Comparison of ENCODE assay signal across 9 cellular contexts in genomic region chr2:196182439-196183171, GRCh38. TPM values are rescaled to one million over a fixed set of nuclear protein-coding genes. Genes with fewer than 3 reads are reported as not detected.
A peak's percentile ranks its signal among the peaks of the same experiment; 100 is the strongest.
DNase-seq lines count a peak whose midpoint lies in the region; ATAC-seq and TF ChIP-seq lines count a peak whose summit lies in the region.
"Had no signal": no experiment of that assay in that cellular context is flagged by ENCODE, and none has a peak within 500 bp of the region (broad histone marks: within the 10 kb centered on the region; RNA-seq: fewer than 3 reads in every experiment).

No MANE protein-coding gene starts in this region.

- no peaks in the 10 kb centered on the region for H3K79me2 ChIP-seq in PC-9 (ENCODE audit: low read depth)

- no peaks in the 10 kb centered on the region for H4K20me1 ChIP-seq in PC-9 (ENCODE audit: insufficient read depth)

- no peak overlapping the region for H3K4me3 ChIP-seq in PC-9

- H3K4me1 Mint-ChIP-seq in activated naive CD8-positive, alpha-beta T cell treated with anti-CD3 and anti-CD28 coated beads, Interleukin-2, amount 50 U/mL, for 24 hours: peaks cover 89% of the 10 kb centered on the region
- H3K4me1 Mint-ChIP-seq: brain had no signal

- H3K4me1 ChIP-seq in PC-9 (replicated peaks; ENCODE audit: insufficient read depth): no peaks in the 10 kb centered on the region

- ATAC-seq in GM19468 (IDR thresholded peaks at IDR 0.05; ENCODE audit: extremely low read depth, unreplicated experiment) (peak; percentile 94), HG03342 (IDR thresholded peaks at IDR 0.05; ENCODE audit: unreplicated experiment) (peak; percentile 96)
- ATAC-seq in activated naive CD8-positive, alpha-beta T cell treated with anti-CD3 and anti-CD28 coated beads, Interleukin-2, amount 50 U/mL, for 24 hours: peak; percentile 67

- no peak overlapping the region for H3K27ac ChIP-seq in PC-9

- H3K4me3 Mint-ChIP-seq in activated naive CD8-positive, alpha-beta T cell treated with anti-CD3 and anti-CD28 coated beads, Interleukin-2, amount 50 U/mL, for 24 hours: peak overlapping the region; percentile 56
- H3K4me3 Mint-ChIP-seq: brain had no signal

- no peak overlapping the region for H2AFZ ChIP-seq in PC-9

- H3K36me3 Mint-ChIP-seq in activated naive CD8-positive, alpha-beta T cell treated with anti-CD3 and anti-CD28 coated beads, Interleukin-2, amount 50 U/mL, for 24 hours (ENCODE audit: low read depth): no peaks in the 10 kb centered on the region
- H3K36me3 Mint-ChIP-seq: brain had no signal

- H3K9me3 Mint-ChIP-seq in activated naive CD8-positive, alpha-beta T cell treated with anti-CD3 and anti-CD28 coated beads, Interleukin-2, amount 50 U/mL, for 24 hours: peaks cover 4% of the 10 kb centered on the region

- no peaks in the 10 kb centered on the region for H3K27me3 ChIP-seq in PC-9 (ENCODE audit: insufficient read depth, low read depth)

- no peaks in the 10 kb centered on the region for H3F3A ChIP-seq in PC-9 (ENCODE audit: insufficient read depth, low read depth)

- no peaks in the 10 kb centered on the region for H3K27me3 Mint-ChIP-seq in activated naive CD8-positive, alpha-beta T cell treated with anti-CD3 and anti-CD28 coated beads, Interleukin-2, amount 50 U/mL, for 24 hours
- H3K27me3 Mint-ChIP-seq: brain had no signal

- no TSS peak for BruUV-seq in PC-9 (replicated peaks; lab: Mats Ljungman, UMichigan)

- no peak overlapping the region for H3K4me2 ChIP-seq in PC-9

- H3K9me3 ChIP-seq in PC-9 (ENCODE audit: insufficient read depth, low read depth): no peaks in the 10 kb centered on the region

- intact Hi-C loops in PC-9 (cut with micrococcal nuclease; ENCODE audit: unreplicated experiment): no loop called here

- POLR2A ChIA-PET in PC-9 (lab: Charles Lee; ENCODE audit: unreplicated experiment): no interaction called here

- CTCF ChIA-PET in PC-9 (lab: Charles Lee): no interaction called here

- no peaks in the 10 kb centered on the region for H3K9me2 ChIP-seq in PC-9 (ENCODE audit: insufficient read depth)

- H3K27ac Mint-ChIP-seq in activated naive CD8-positive, alpha-beta T cell treated with anti-CD3 and anti-CD28 coated beads, Interleukin-2, amount 50 U/mL, for 24 hours: peak overlapping the region; percentile 88
- H3K27ac Mint-ChIP-seq: brain had no signal

- no peak for TF ChIP-seq CTCF in PC-9 (conservative IDR thresholded peaks at IDR 0.05)

- peak; percentile 73 for DNase-seq in GF-D8 (lab: John Stamatoyannopoulos, UW)
- DNase-seq in activated naive CD8-positive, alpha-beta T cell treated with anti-CD3 and anti-CD28 coated beads, Interleukin-2, amount 50 U/mL, for 24 hours: no peak
- no peak for DNase-seq in GOT3 (lab: John Stamatoyannopoulos, UW)
- DNase-seq in hippocampal formation (lab: John Stamatoyannopoulos, UW): no peak
- DNase-seq in NCI-H446 treated with DMSO at 0.1 percent for 48 hours (lab: John Stamatoyannopoulos, UW): no peak
- DNase-seq in PC-9: no peak

- no peaks in the 10 kb centered on the region for H3K36me3 ChIP-seq in PC-9 (ENCODE audit: low read depth)

RNA-seq across cellular contexts. Expression of gene STK17B, which starts 11.2 kb away (rescaled TPM):
- 10.8 and 14.9 TPM in 2 replicates for total RNA-seq in PC-9 (2021)
